In the genomic region with DNA sequence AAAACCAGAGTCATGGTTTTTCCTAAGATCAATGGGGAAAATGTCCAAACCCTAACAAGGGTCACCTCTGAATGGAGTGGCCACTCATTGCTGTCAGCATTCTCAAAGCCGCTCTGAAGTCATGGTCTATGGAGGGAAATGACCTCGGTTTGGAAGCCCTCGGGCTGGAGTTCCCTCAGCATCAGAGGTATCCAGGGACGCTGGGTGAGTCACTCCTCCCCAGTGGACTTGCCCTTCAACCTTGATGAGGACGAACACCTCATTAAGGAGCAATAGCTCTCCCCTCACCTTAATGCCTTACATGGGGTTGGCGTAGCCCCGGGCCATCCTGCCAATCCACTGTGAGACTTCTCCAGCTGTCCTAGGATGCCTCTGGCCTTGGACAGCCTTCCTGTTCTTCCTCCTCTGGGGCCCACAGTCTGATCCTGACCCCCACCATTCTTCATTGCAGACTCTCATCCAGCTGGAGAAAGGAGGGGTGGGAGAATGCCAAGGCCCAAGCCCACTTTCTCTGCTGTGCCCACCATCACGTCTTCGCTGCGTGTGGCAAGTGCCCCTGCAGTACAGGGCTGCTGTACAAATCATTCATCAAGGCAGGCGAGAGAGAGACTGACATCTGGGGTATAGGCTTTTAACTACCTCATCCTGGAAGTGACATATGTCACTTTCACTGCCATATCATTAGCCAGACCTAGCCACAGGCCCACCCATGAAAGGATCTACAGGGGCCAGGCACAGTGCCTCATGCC, we compare ENCODE assay signal across 14 cellular contexts. TPM values are rescaled to one million over a fixed set of nuclear protein-coding genes. Genes with fewer than 3 reads are reported as not detected.
DNase-seq lines count a peak whose midpoint lies in the region; ATAC-seq and TF ChIP-seq lines count a peak whose summit lies in the region.
"Had no signal": no experiment of that assay in that cellular context is flagged by ENCODE, and none has a peak within 500 bp of the region (broad histone marks: within the 10 kb centered on the region; RNA-seq: fewer than 3 reads in every experiment).

No MANE protein-coding gene starts in this region.

- H3K4me1 Mint-ChIP-seq in progenitor cell of endocrine pancreas (ENCODE audit: low read depth) = peaks cover 10% of the 10 kb centered on the region
- H3K4me1 Mint-ChIP-seq in activated T-cell treated with anti-CD3 and anti-CD28 coated beads, Interleukin-2, amount 50 U/mL, for 4 hours (ENCODE audit: low read depth) = peaks cover 41% of the 10 kb centered on the region

- H3K27ac Mint-ChIP-seq in progenitor cell of endocrine pancreas = peak overlapping the region; percentile 69
- H3K27ac Mint-ChIP-seq: brain had no signal

- no peak overlapping the region for H3K4me3 Mint-ChIP-seq in progenitor cell of endocrine pancreas (ENCODE audit: low read depth)
- no peak overlapping the region for H3K4me3 Mint-ChIP-seq in activated T-cell treated with anti-CD3 and anti-CD28 coated beads, Interleukin-2, amount 50 U/mL, for 4 hours
- H3K4me3 Mint-ChIP-seq: brain had no signal

- H3K4me1 ChIP-seq in cardiac muscle cell (ENCODE audit: low read depth) (peaks cover 10% of the 10 kb centered on the region), breast epithelium (peaks cover 0 to 7% of the 10 kb centered on the region in 2 donors)

- TF ChIP-seq POLR2A in breast epithelium (IDR thresholded peaks at IDR 0.05) = no peak

- intact Hi-C loops in Right ventricle myocardium inferior (cut with DNase I) = no loop called here
- intact Hi-C loops in breast epithelium (cut with DNase I; ENCODE audit: low total_unique reads) = no loop called here

- no peaks in the 10 kb centered on the region for H3K36me3 ChIP-seq in cardiac muscle cell
- no peaks in the 10 kb centered on the region for H3K36me3 ChIP-seq in breast epithelium
- H3K36me3 ChIP-seq: spleen had no signal

- H3K9me3 Mint-ChIP-seq in progenitor cell of endocrine pancreas (ENCODE audit: low read depth) = no peaks in the 10 kb centered on the region
- H3K9me3 Mint-ChIP-seq in activated T-cell treated with anti-CD3 and anti-CD28 coated beads, Interleukin-2, amount 50 U/mL, for 4 hours = no peaks in the 10 kb centered on the region
- H3K9me3 Mint-ChIP-seq: brain had no signal

- H3K4me3 ChIP-seq in cardiac muscle cell (no peak overlapping the region), breast epithelium (no peak overlapping the region)
- H3K4me3 ChIP-seq in Jurkat, Clone E6-1 (ENCODE audit: low read length) = no peak overlapping the region
- H3K4me3 ChIP-seq: spleen had no signal

- no peaks in the 10 kb centered on the region for H3K36me3 Mint-ChIP-seq in progenitor cell of endocrine pancreas (ENCODE audit: insufficient read depth)
- no peaks in the 10 kb centered on the region for H3K36me3 Mint-ChIP-seq in activated T-cell treated with anti-CD3 and anti-CD28 coated beads, Interleukin-2, amount 50 U/mL, for 4 hours (ENCODE audit: insufficient read depth)
- H3K36me3 Mint-ChIP-seq: brain had no signal

- DNase-seq in cardiac muscle cell (ENCODE audit: low read depth in 1 of 2, low spot score in 1 of 2) (peak in 1 of 2 donors; percentile 48), Right ventricle myocardium inferior (ENCODE audit: missing footprints) (no peak), breast epithelium (ENCODE audit: low spot score in 2 of 2) (no peak), progenitor cell of endocrine pancreas (ENCODE audit: low spot score, unreplicated experiment) (no peak), activated T-cell treated with anti-CD3 and anti-CD28 coated beads for 4 hours (no peak), NCI-H1417 treated with DMSO at 0.1 percent for 48 hours (lab: John Stamatoyannopoulos, UW) (no peak)
- DNase-seq in Jurkat, Clone E6-1 (ENCODE audit: low read depth, low spot score) = peak; percentile 56
- DNase-seq in activated T-cell treated with anti-CD3 and anti-CD28 coated beads, Interleukin-2, amount 50 U/mL, for 4 hours = no peak
- DNase-seq: activated gamma-delta T cell, Calu3, NCI-H2081, NCI-H748 treated with DMSO at 0.1 percent for 48 hours, spleen had no signal

- no peaks in the 10 kb centered on the region for H3K27me3 ChIP-seq in cardiac muscle cell
- no peaks in the 10 kb centered on the region for H3K27me3 ChIP-seq in breast epithelium
- H3K27me3 ChIP-seq: spleen had no signal

- H3K9me3 ChIP-seq in cardiac muscle cell (ENCODE audit: low read depth) (no peaks in the 10 kb centered on the region), breast epithelium (no peaks in the 10 kb centered on the region)
- H3K9me3 ChIP-seq: spleen had no signal

- no peaks in the 10 kb centered on the region for H3K27me3 Mint-ChIP-seq in progenitor cell of endocrine pancreas
- H3K27me3 Mint-ChIP-seq in activated T-cell treated with anti-CD3 and anti-CD28 coated beads, Interleukin-2, amount 50 U/mL, for 4 hours (ENCODE audit: low read depth) = no peaks in the 10 kb centered on the region
- H3K27me3 Mint-ChIP-seq: brain had no signal

- H3K27ac ChIP-seq in cardiac muscle cell = peak overlapping the region; percentile 40
- peak overlapping the region; percentile 39 to 40 for H3K27ac ChIP-seq in breast epithelium
- H3K27ac ChIP-seq: spleen had no signal

- no peak for ATAC-seq in Right ventricle myocardium inferior
- ATAC-seq in activated T-cell treated with anti-CD3 and anti-CD28 coated beads, Interleukin-2, amount 50 U/mL, for 4 hours = no peak

- TF ChIP-seq CTCF in cardiac muscle cell (IDR thresholded peaks at IDR 0.05; ENCODE audit: low read depth, low read length) (no peak), breast epithelium (IDR thresholded peaks at IDR 0.05) (no peak), progenitor cell of endocrine pancreas (IDR thresholded peaks at IDR 0.05; ENCODE audit: unreplicated experiment) (no peak)

RNA-seq across cellular contexts. Expression of a gene that starts 25.4 kb away (rescaled TPM):
- total RNA-seq in cardiac muscle cell (131 and 174 TPM in 2 replicates), Right ventricle myocardium inferior (180 TPM), breast epithelium (100 to 1,000 TPM; 169 to 392 (median 268) TPM), progenitor cell of endocrine pancreas (299 and 306 TPM in 2 replicates)
- 88.7 and 98.0 TPM in 2 replicates for polyA plus RNA-seq in cardiac muscle cell
- 177 TPM for polyA plus RNA-seq in Jurkat, Clone E6-1 (2012; ENCODE audit: insufficient read depth, insufficient read length)
- total RNA-seq in activated T-cell treated with anti-CD3 and anti-CD28 coated beads, Interleukin-2, amount 50 U/mL, for 4 hours = 100 to 1,000 TPM; 673 to 753 (median 716) TPM
